28 cellular contexts compared by ENCODE assay signal in the genomic region with DNA sequence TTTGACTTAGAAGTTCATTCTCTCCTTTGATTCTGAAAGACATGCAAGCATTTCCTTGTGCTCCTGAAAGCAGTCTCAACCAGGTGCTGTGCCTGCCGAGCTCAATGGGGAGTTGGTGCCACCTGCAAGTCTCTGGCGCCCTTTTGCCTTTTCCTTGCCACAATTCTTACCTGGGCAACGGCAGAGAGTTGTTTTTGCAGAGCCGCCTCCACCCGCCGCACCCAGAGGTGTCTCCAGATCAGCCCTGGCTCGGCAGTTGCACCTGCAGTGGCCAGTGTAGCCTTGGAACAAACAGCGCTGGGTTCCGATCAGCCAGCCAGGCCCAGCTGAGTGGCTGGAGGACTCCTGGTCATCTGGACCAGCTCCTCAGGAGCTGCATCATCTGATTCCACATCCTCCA.
"Had no signal": no experiment of that assay in that cellular context is flagged by ENCODE, and none has a peak within 500 bp of the region (broad histone marks: within the 10 kb centered on the region; RNA-seq: fewer than 3 reads in every experiment).

No MANE protein-coding gene starts in this region.

- H3K36me3 ChIP-seq: ovary, right lobe of liver, sigmoid colon, stomach, thoracic aorta, thyroid gland, tibial nerve, upper lobe of left lung, uterus had no signal

- H3K4me3 Mint-ChIP-seq: naive B cell; naive thymus-derived CD8-positive, alpha-beta T cell; natural killer cell treated with Interleukin-12 subunit alpha and Interleukin-12 subunit beta and Interleukin-15 and Interleukin-18, amount 100 ng/mL, for 72 hours; nephron progenitor cell; neural crest cell; stimulated activated memory B cell treated with anti-CD40 and anti-IgM and Interleukin-4, amounts not matched to agents 10 μg/mL and 1 μg/mL and 100 μg/mL, for 72 hours had no signal

- H3K4me3 ChIP-seq: ovary, psoas muscle, right lobe of liver, sigmoid colon, stomach, thoracic aorta, thyroid gland, tibial nerve, upper lobe of left lung, uterus had no signal

- H3K27ac Mint-ChIP-seq: naive B cell; naive thymus-derived CD8-positive, alpha-beta T cell; natural killer cell treated with Interleukin-12 subunit alpha and Interleukin-12 subunit beta and Interleukin-15 and Interleukin-18, amount 100 ng/mL, for 72 hours; nephron progenitor cell; progenitor cell of endocrine pancreas; stimulated activated memory B cell treated with anti-CD40 and anti-IgM and Interleukin-4, amounts not matched to agents 10 μg/mL and 1 μg/mL and 100 μg/mL, for 72 hours had no signal

- H3K27ac ChIP-seq: ovary, parathyroid adenoma, psoas muscle, right lobe of liver, sigmoid colon, stomach, thoracic aorta, thyroid gland, tibial nerve, upper lobe of left lung, uterus had no signal

- H3K27me3 ChIP-seq: ovary, right lobe of liver, sigmoid colon, stomach, thyroid gland, tibial nerve, upper lobe of left lung, uterus had no signal

- H3K9ac ChIP-seq: parathyroid adenoma had no signal

- H3K9me3 ChIP-seq: ovary, psoas muscle, stomach, thoracic aorta, thyroid gland, upper lobe of left lung, uterus had no signal

- H3K36me3 Mint-ChIP-seq: naive B cell; naive thymus-derived CD8-positive, alpha-beta T cell; natural killer cell treated with Interleukin-12 subunit alpha and Interleukin-12 subunit beta and Interleukin-15 and Interleukin-18, amount 100 ng/mL, for 72 hours; stimulated activated memory B cell treated with anti-CD40 and anti-IgM and Interleukin-4, amounts not matched to agents 10 μg/mL and 1 μg/mL and 100 μg/mL, for 72 hours had no signal

- H3K4me1 Mint-ChIP-seq: naive B cell; naive thymus-derived CD8-positive, alpha-beta T cell; nephron progenitor cell; neural crest cell; stimulated activated memory B cell treated with anti-CD40 and anti-IgM and Interleukin-4, amounts not matched to agents 10 μg/mL and 1 μg/mL and 100 μg/mL, for 72 hours had no signal

- H3K9me3 Mint-ChIP-seq: natural killer cell treated with Interleukin-12 subunit alpha and Interleukin-12 subunit beta and Interleukin-15 and Interleukin-18, amount 100 ng/mL, for 72 hours had no signal

- H3K4me1 ChIP-seq: parathyroid adenoma, psoas muscle, right lobe of liver, sigmoid colon, stomach, thyroid gland, tibial nerve, upper lobe of left lung, uterus had no signal

- DNase-seq: naive B cell; naive thymus-derived CD8-positive, alpha-beta T cell; nephron progenitor cell; occipital lobe; ovary; psoas muscle; right cardiac atrium; right lobe of liver; sigmoid colon; small intestine; stimulated activated CD4-positive, alpha-beta T cell treated with anti-CD3 and anti-CD28 coated beads, Interleukin-15, amount 100 ng/mL, for 24 hours; stimulated activated CD4-positive, alpha-beta T cell treated with anti-CD3 and anti-CD28 coated beads, Interleukin-2, amount 100 ng/mL, for 24 hours; stimulated activated CD4-positive, alpha-beta T cell treated with anti-CD3 and anti-CD28 coated beads, Interleukin-2, amount 100 ng/mL, for 48 hours; stimulated activated CD4-positive, alpha-beta T cell treated with anti-CD3 and anti-CD28 coated beads, Interleukin-4, amount 100 ng/mL, for 24 hours; stimulated activated naive CD4-positive, alpha-beta T cell; stimulated activated naive CD8-positive, alpha-beta T cell treated with anti-CD3 and anti-CD28 coated beads, Interleukin-15, Interleukin-2, amounts not matched to agents 100 U/mL and 50 U/mL, for 24 hours; stomach; thyroid gland; trophoblast cell; upper lobe of left lung; uterus had no signal

- ATAC-seq: naive thymus-derived CD8-positive, alpha-beta T cell; psoas muscle; right cardiac atrium; right lobe of liver; stimulated activated memory B cell treated with anti-CD40 and anti-IgM and Interleukin-4, amounts not matched to agents 10 μg/mL and 1 μg/mL and 100 μg/mL, for 72 hours; stimulated activated naive CD8-positive, alpha-beta T cell treated with anti-CD3 and anti-CD28 coated beads, Interleukin-15, Interleukin-2, amounts not matched to agents 100 U/mL and 50 U/mL, for 24 hours had no signal

- H3K79me2 ChIP-seq: parathyroid adenoma had no signal

- H2AFZ ChIP-seq: parathyroid adenoma had no signal
